23 cellular contexts compared by ENCODE assay signal in genomic region chr6:17059022-17059421, GRCh38. TPM values are rescaled to one million over a fixed set of nuclear protein-coding genes. Genes with fewer than 3 reads are reported as not detected.
"Had no signal": no experiment of that assay in that cellular context is flagged by ENCODE, and none has a peak within 500 bp of the region (broad histone marks: within the 10 kb centered on the region; RNA-seq: fewer than 3 reads in every experiment).

No MANE protein-coding gene starts in this region.

- H3K4me1 ChIP-seq: lower lobe of right lung, parathyroid adenoma, psoas muscle had no signal

- H3K4me2 ChIP-seq: hepatocyte, smooth muscle cell had no signal

- H3K9ac ChIP-seq: parathyroid adenoma had no signal

- H3K9me3 ChIP-seq: esophagus squamous epithelium, lower lobe of right lung, psoas muscle had no signal

- H3K27ac ChIP-seq: cardiac muscle cell, hepatocyte, lower lobe of right lung, parathyroid adenoma, psoas muscle had no signal

- H3K4me1 Mint-ChIP-seq: naive B cell, nephron had no signal

- H3K79me2 ChIP-seq: hepatocyte, parathyroid adenoma had no signal

- DNase-seq: cerebellar nuclear complex; dermis blood vessel endothelial cell; esophagus squamous epithelium; lower lobe of right lung; mesenchymal stem cell; midbrain; naive B cell; occipital lobe; psoas muscle; retina; stimulated activated CD4-positive, alpha-beta T cell treated with anti-CD3 and anti-CD28 coated beads, Interleukin-2, amount 100 ng/mL, for 48 hours; stimulated activated naive CD4-positive, alpha-beta T cell treated with Interleukin-2 at 50 U/mL for 16 hours; trophoblast cell had no signal

- H3K36me3 Mint-ChIP-seq: naive B cell had no signal

- H3K27me3 ChIP-seq: esophagus squamous epithelium, hepatocyte had no signal

- H3K36me3 ChIP-seq: cardiac muscle cell, esophagus squamous epithelium, lower lobe of right lung had no signal

- H2AFZ ChIP-seq: hepatocyte, parathyroid adenoma had no signal

- H3K4me3 Mint-ChIP-seq: naive B cell, nephron had no signal

- H3K4me3 ChIP-seq: cardiac muscle cell, esophagus squamous epithelium, hepatocyte, lower lobe of right lung, psoas muscle, smooth muscle cell had no signal

- H3K27ac Mint-ChIP-seq: naive B cell, nephron had no signal

- ATAC-seq: lower lobe of right lung, psoas muscle had no signal

RNA-seq across cellular contexts. Expression of gene STMND1, which starts 42.8 kb away (rescaled TPM):
- total RNA-seq: cardiac muscle cell, dermis blood vessel endothelial cell, epithelial cell of proximal tubule, esophagus squamous epithelium, frontal cortex, glomerular endothelial cell, kidney epithelial cell, occipital lobe, psoas muscle, smooth muscle cell, urinary bladder had no signal
- polyA plus RNA-seq: cardiac muscle cell, hepatocyte, psoas muscle, smooth muscle cell, urinary bladder had no signal
